ENCODE assay signal across 28 cellular contexts in genomic region chr5:27267209-27267824, GRCh38.
"Had no signal": no experiment of that assay in that cellular context is flagged by ENCODE, and none has a peak within 500 bp of the region (broad histone marks: within the 10 kb centered on the region; RNA-seq: fewer than 3 reads in every experiment).

No MANE protein-coding gene starts in this region.

- H3K27me3 ChIP-seq: ascending aorta, cardiac muscle cell had no signal

- H3K27me3 Mint-ChIP-seq: activated CD8-positive, alpha-beta T cell treated with anti-CD3 and anti-CD28 coated beads for 36 hours; activated naive CD8-positive, alpha-beta T cell treated with anti-CD3 and anti-CD28 coated beads for 36 hours; activated T-helper 17 cell treated with anti-CD3 and anti-CD28 coated beads, Interleukin-2, amount 50 U/mL, for 72 hours; central memory CD8-positive, alpha-beta T cell had no signal

- H3K4me1 Mint-ChIP-seq: activated naive CD8-positive, alpha-beta T cell treated with anti-CD3 and anti-CD28 coated beads for 36 hours; activated T-helper 17 cell treated with anti-CD3 and anti-CD28 coated beads, Interleukin-2, amount 50 U/mL, for 72 hours; central memory CD8-positive, alpha-beta T cell had no signal

- ATAC-seq: activated CD8-positive, alpha-beta T cell treated with anti-CD3 and anti-CD28 coated beads for 36 hours; activated T-cell treated with anti-CD3 and anti-CD28 coated beads, Interleukin-2, amount 50 U/mL, for 72 hours; activated T-helper 17 cell treated with anti-CD3 and anti-CD28 coated beads, Interleukin-2, amount 50 U/mL, for 72 hours had no signal

- DNase-seq: activated CD4-positive, alpha-beta T cell treated with anti-CD3 and anti-CD28 coated beads for 1 hour; activated CD4-positive, alpha-beta T cell treated with anti-CD3 and anti-CD28 coated beads for 48 hours; activated CD4-positive, CD25-positive, alpha-beta regulatory T cell; activated CD8-positive, alpha-beta T cell treated with anti-CD3 and anti-CD28 coated beads for 36 hours; activated effector memory CD4-positive, alpha-beta T cell treated with anti-CD3 and anti-CD28 coated beads, Interleukin-2, amount 50 U/mL, for 16 hours; activated naive CD4-positive, alpha-beta T cell; activated naive CD4-positive, alpha-beta T cell treated with anti-CD3 and anti-CD28 coated beads, Interleukin-2, amount 50 U/mL, for 16 hours; activated naive CD8-positive, alpha-beta T cell treated with anti-CD3 and anti-CD28 coated beads for 36 hours; activated T-cell treated with anti-CD3 and anti-CD28 coated beads, Interleukin-2, amount 50 U/mL, for 1 hour; activated T-cell treated with anti-CD3 and anti-CD28 coated beads, Interleukin-2, amount 50 U/mL, for 72 hours; amniotic stem cell; MM.1S; MV-4-11; NCI-H1092; NCI-H1436 treated with DMSO at 0.1 percent for 48 hours; NCI-H1694 treated with DMSO at 0.1 percent for 48 hours; NCI-H2029; NCI-H345; NCI-H524 treated with DMSO at 0.1 percent for 48 hours; RPMI8226; SHP77 treated with DMSO at 0.1 percent for 48 hours; T1000; WERI-Rb-1 had no signal

- H3K9ac ChIP-seq: KMS-11 had no signal

- H3K9me3 ChIP-seq: ascending aorta had no signal

- H3K27ac ChIP-seq: ascending aorta, cardiac muscle cell, KMS-11, WERI-Rb-1 had no signal

- H3K36me3 ChIP-seq: ascending aorta, cardiac muscle cell, WERI-Rb-1 had no signal

- H3K4me1 ChIP-seq: ascending aorta had no signal

- H3K4me3 ChIP-seq: ascending aorta, cardiac muscle cell had no signal

- H3K27ac Mint-ChIP-seq: activated CD8-positive, alpha-beta T cell treated with anti-CD3 and anti-CD28 coated beads for 36 hours; activated naive CD8-positive, alpha-beta T cell treated with anti-CD3 and anti-CD28 coated beads for 36 hours; activated T-cell treated with anti-CD3 and anti-CD28 coated beads, Interleukin-2, amount 50 U/mL, for 72 hours; activated T-helper 17 cell treated with anti-CD3 and anti-CD28 coated beads, Interleukin-2, amount 50 U/mL, for 72 hours had no signal

- H3K4me3 Mint-ChIP-seq: activated CD8-positive, alpha-beta T cell treated with anti-CD3 and anti-CD28 coated beads for 36 hours; activated naive CD8-positive, alpha-beta T cell treated with anti-CD3 and anti-CD28 coated beads for 36 hours; activated T-cell treated with anti-CD3 and anti-CD28 coated beads, Interleukin-2, amount 50 U/mL, for 72 hours; activated T-helper 17 cell treated with anti-CD3 and anti-CD28 coated beads, Interleukin-2, amount 50 U/mL, for 72 hours; central memory CD8-positive, alpha-beta T cell had no signal

- H3K36me3 Mint-ChIP-seq: activated naive CD8-positive, alpha-beta T cell treated with anti-CD3 and anti-CD28 coated beads for 36 hours had no signal

- H3K4me2 ChIP-seq: KMS-11 had no signal
